27 cellular contexts compared by ENCODE assay signal in the genomic region with DNA sequence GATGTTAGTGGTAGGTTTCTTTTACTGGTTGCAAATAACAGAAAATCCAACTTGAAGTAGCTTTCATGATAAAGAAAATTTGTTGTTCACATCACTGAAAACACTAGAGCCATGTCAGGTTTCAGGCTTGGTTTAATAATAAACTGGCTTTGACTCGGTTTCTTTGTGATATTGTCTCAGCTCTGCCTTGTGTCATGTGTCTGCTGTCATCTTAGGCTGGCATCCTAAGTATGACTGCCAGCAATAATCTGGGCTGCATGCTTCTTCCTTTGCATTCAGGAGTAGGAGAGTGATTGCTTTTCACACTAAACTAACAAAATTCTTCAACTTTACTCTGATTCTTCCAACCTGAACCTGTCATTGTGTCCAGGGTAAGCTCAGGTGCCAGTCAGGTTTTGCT.
"Had no signal": no experiment of that assay in that cellular context is flagged by ENCODE, and none has a peak within 500 bp of the region (broad histone marks: within the 10 kb centered on the region; RNA-seq: fewer than 3 reads in every experiment).

No MANE protein-coding gene starts in this region.

- H3K4me1 ChIP-seq: neural progenitor cell, right lobe of liver, tibial nerve, uterus had no signal

- H3K9me3 Mint-ChIP-seq: natural killer cell; nephron progenitor cell; neural progenitor cell; stimulated activated naive CD8-positive, alpha-beta T cell treated with anti-CD3 and anti-CD28 coated beads, Interleukin-15, Interleukin-2, amounts not matched to agents 100 ng/mL and 50 ng/mL, for 24 hours; type B pancreatic cell had no signal

- H3K27ac ChIP-seq: neural progenitor cell, ovary, right lobe of liver, skin epidermis, suprapubic skin, tibial nerve, uterus had no signal

- H3K27ac Mint-ChIP-seq: mesothelial cell of epicardium; natural killer cell; nephron progenitor cell; neural progenitor cell; progenitor cell of endocrine pancreas; stimulated activated naive CD8-positive, alpha-beta T cell treated with anti-CD3 and anti-CD28 coated beads, Interleukin-15, Interleukin-2, amounts not matched to agents 100 ng/mL and 50 ng/mL, for 24 hours; type B pancreatic cell had no signal

- H3K9me3 ChIP-seq: ovary, right lobe of liver, suprapubic skin, thoracic aorta, tibial nerve, uterus had no signal

- H2AFZ ChIP-seq: neural progenitor cell had no signal

- ATAC-seq: left lobe of liver, natural killer cell, right lobe of liver had no signal

- DNase-seq: hippocampal formation; kidney glomerular epithelial cell; left cardiac atrium; mesendoderm; naive B cell; natural killer cell; nephron progenitor cell; ovary; retina; right lobe of liver; stimulated activated CD4-positive, alpha-beta T cell treated with anti-CD3 and anti-CD28 coated beads, Interleukin-12 subunit alpha, Interleukin-12 subunit beta, amount 100 ng/mL, for 4 hours; stimulated activated CD4-positive, alpha-beta T cell treated with anti-CD3 and anti-CD28 coated beads, Interleukin-15, amount 100 ng/mL, for 24 hours; stimulated activated CD4-positive, alpha-beta T cell treated with anti-CD3 and anti-CD28 coated beads, Interleukin-2, amount 100 ng/mL, for 24 hours; stimulated activated CD4-positive, alpha-beta T cell treated with anti-CD3 and anti-CD28 coated beads, Interleukin-4, amount 100 ng/mL, for 1 hour; stimulated activated naive CD4-positive, alpha-beta T cell; uterus had no signal

- H3K9ac ChIP-seq: neural progenitor cell had no signal

- H3K4me3 Mint-ChIP-seq: mesothelial cell of epicardium; naive B cell; natural killer cell; nephron progenitor cell; neural progenitor cell; stimulated activated naive CD8-positive, alpha-beta T cell treated with anti-CD3 and anti-CD28 coated beads, Interleukin-15, Interleukin-2, amounts not matched to agents 100 ng/mL and 50 ng/mL, for 24 hours; type B pancreatic cell had no signal

- H3K4me3 ChIP-seq: lung, neural progenitor cell, ovary, right lobe of liver, skin epidermis, suprapubic skin, thoracic aorta, tibial nerve, uterus had no signal

- H3K4me1 Mint-ChIP-seq: naive B cell, nephron progenitor cell had no signal

- H3K4me2 ChIP-seq: neural progenitor cell had no signal

- H3K36me3 Mint-ChIP-seq: mesothelial cell of epicardium, naive B cell, natural killer cell, neural progenitor cell, type B pancreatic cell had no signal

- H3K27me3 ChIP-seq: neural progenitor cell, ovary, right lobe of liver, suprapubic skin, tibial nerve, uterus had no signal

- H3K36me3 ChIP-seq: neural progenitor cell, ovary, right lobe of liver, suprapubic skin, thoracic aorta, tibial nerve, uterus had no signal
